8 cellular contexts compared by ENCODE assay signal in genomic region chrX:120310861-120311631, GRCh38. TPM values are rescaled to one million over a fixed set of nuclear protein-coding genes. Genes with fewer than 3 reads are reported as not detected.
DNase-seq lines count a peak whose midpoint lies in the region; ATAC-seq lines count a peak whose summit lies in the region.

Gene TMEM255A, minus strand, starts transcription at chrX:120311461. Its CDS starts 152 bp downstream, at chrX:120311309.

- no peaks in the 10 kb centered on the region for H3K36me3 ChIP-seq in mesodermal cell (ENCODE audit: control insufficient read depth, insufficient read depth, low read length)
- H3K36me3 ChIP-seq in urinary bladder (ENCODE audit: insufficient read depth), result no peaks in the 10 kb centered on the region

- no peaks in the 10 kb centered on the region for H3K9me3 ChIP-seq in mesodermal cell (ENCODE audit: control insufficient read depth, low read length)

- ATAC-seq in GM18519 (IDR thresholded peaks at IDR 0.05; ENCODE audit: low FRiP score, unreplicated experiment), result no peak

- DNase-seq in DMS79 treated with DMSO at 0.1 percent for 48 hours (lab: John Stamatoyannopoulos, UW) (peak; percentile 15), DMS79 (lab: John Stamatoyannopoulos, UW) (no peak), NCI-H2227 (lab: John Stamatoyannopoulos, UW; ENCODE audit: unreplicated experiment) (peak; percentile 80), cerebellum (ENCODE audit: low spot score) (peak; percentile 3), NK-92 (lab: John Stamatoyannopoulos, UW; ENCODE audit: unreplicated experiment) (no peak)

- WGBS in mesodermal cell (ENCODE audit: insufficient coverage in 2 of 2), 2 experiments, result 0 to 1% methylated on average over 3 to 28 of the region's 48 CpGs
- under 1% methylated on average over 48 of the region's 48 CpGs for WGBS in urinary bladder

- H3K4me3 ChIP-seq in mesodermal cell (ENCODE audit: extremely low read depth, insufficient read depth, low read length, poor library complexity, severe bottlenecking) (peak within 1 kb of the TSS; percentile 36), urinary bladder (ENCODE audit: low read depth, low read length) (peak within 1 kb of the TSS; percentile 20)

- H3K27ac ChIP-seq in mesodermal cell (ENCODE audit: low read depth, low read length, severe bottlenecking) (no peak within 1 kb of the TSS), urinary bladder (ENCODE audit: low read depth) (no peak within 1 kb of the TSS)

- no peaks in the 10 kb centered on the region for H3K4me1 ChIP-seq in mesodermal cell (ENCODE audit: control insufficient read depth, insufficient read depth, low read length, poor library complexity, severe bottlenecking)
- no peaks in the 10 kb centered on the region for H3K4me1 ChIP-seq in urinary bladder (ENCODE audit: insufficient read depth)

RNA-seq across cellular contexts. Expression of gene TMEM255A, which starts in this region (rescaled TPM):
- total RNA-seq in cerebellum (2.1 TPM), urinary bladder (1.3 TPM)
- polyA plus RNA-seq in mesodermal cell (2013, experiment 1 of 2), result 2.5 TPM
- 2.2 TPM for polyA plus RNA-seq in mesodermal cell (2013, experiment 2 of 2)
- 3.2 TPM for polyA plus RNA-seq in urinary bladder

Comparison
In these comparisons a context has a peak if more than half of its experiments do, and no peak if none do; other contexts are left out.
1. DNase-seq: peak in DMS79 treated with DMSO at 0.1 percent for 48 hours (single experiment), NCI-H2227 (single experiment) and cerebellum (single experiment); none in DMS79 (single experiment) and NK-92 (single experiment).